In genomic region chr7:108592633-108593277, GRCh38 we compare ENCODE assay signal across 9 cellular contexts. TPM values are rescaled to one million over a fixed set of nuclear protein-coding genes. Genes with fewer than 3 reads are reported as not detected.
DNase-seq lines count a peak whose midpoint lies in the region; ATAC-seq and TF ChIP-seq lines count a peak whose summit lies in the region.
"Had no signal": no experiment of that assay in that cellular context is flagged by ENCODE, and none has a peak within 500 bp of the region (broad histone marks: within the 10 kb centered on the region; RNA-seq: fewer than 3 reads in every experiment).

No MANE protein-coding gene starts in this region.

- WGBS in prostate gland, result 26% methylated on average over 4 of the region's 4 CpGs
- WGBS in smooth muscle cell (ENCODE audit: low lambda C conversion rate), result 79% methylated on average over 4 of the region's 4 CpGs

- DNase-seq in GM23338 (ENCODE audit: low spot score) (no peak), NCI-H2227 (lab: John Stamatoyannopoulos, UW; ENCODE audit: unreplicated experiment) (peak; percentile 58), T47D (ENCODE audit: low read depth in 1 of 2, low spot score in 1 of 2) (peak; percentile 20 to 77), prostate gland (ENCODE audit: low spot score) (peak; percentile 26), smooth muscle cell (lab: John Stamatoyannopoulos, UW; ENCODE audit: unreplicated experiment) (no peak)
- DNase-seq in stimulated activated naive CD4-positive, alpha-beta T cell (lab: John Stamatoyannopoulos, UW), result no peak
- DNase-seq: activated CD4-positive, alpha-beta T cell treated with anti-CD3 and anti-CD28 coated beads for 1 hour had no signal

- H3K9ac ChIP-seq in smooth muscle cell (ENCODE audit: low read depth), result no peak overlapping the region

- H3K4me3 ChIP-seq in GM23338, result no peak overlapping the region
- H3K4me3 ChIP-seq in prostate gland, result no peak overlapping the region
- H3K4me3 ChIP-seq in smooth muscle cell, result no peak overlapping the region

- H3K27ac ChIP-seq in GM23338 (ENCODE audit: low read depth) (no peak overlapping the region), prostate gland (no peak overlapping the region), smooth muscle cell (ENCODE audit: low read depth) (no peak overlapping the region)
- H3K27ac ChIP-seq: epithelial cell of prostate had no signal

- no peaks in the 10 kb centered on the region for H3K79me2 ChIP-seq in GM23338 (replicated peaks; ENCODE audit: insufficient read depth)
- H3K79me2 ChIP-seq in smooth muscle cell (ENCODE audit: low read depth), result no peaks in the 10 kb centered on the region

- H3K9me3 Mint-ChIP-seq in GM23338, result no peaks in the 10 kb centered on the region

- H2AFZ ChIP-seq in GM23338 (no peak overlapping the region), smooth muscle cell (ENCODE audit: low read depth) (no peak overlapping the region)

- H3K36me3 Mint-ChIP-seq in GM23338 (ENCODE audit: low read depth), result no peaks in the 10 kb centered on the region

- H3K27me3 Mint-ChIP-seq in GM23338 (ENCODE audit: insufficient read depth, low read depth, poor library complexity), result peaks cover 1% of the 10 kb centered on the region

- H4K20me1 ChIP-seq in GM23338 (replicated peaks; ENCODE audit: insufficient read depth), result no peaks in the 10 kb centered on the region
- no peaks in the 10 kb centered on the region for H4K20me1 ChIP-seq in smooth muscle cell (ENCODE audit: low read depth)

- peaks cover 4% of the 10 kb centered on the region for H3K9me2 ChIP-seq in GM23338 (ENCODE audit: insufficient read depth)

- TF ChIP-seq POLR2A in prostate gland (IDR thresholded peaks at IDR 0.05), result no peak

- TF ChIP-seq CTCF in GM23338 (conservative IDR thresholded peaks at IDR 0.05; ENCODE audit: low read depth in 2 of 2) (peak; percentile 26 to 51), prostate gland (IDR thresholded peaks at IDR 0.05) (peak in 3 of 4 experiments; percentile 18 to 37 (median 30)), smooth muscle cell (IDR thresholded peaks at IDR 0.05; ENCODE audit: borderline replicate concordance, insufficient read depth, poor library complexity, severe bottlenecking) (no peak)

- in situ Hi-C loops in T47D (cut with HindIII; ENCODE audit: low pct_unique_long_range_greater_than_20kb, low sequenced_read_pairs), result no loop called here

- H3K36me3 ChIP-seq in GM23338 (ENCODE audit: insufficient read depth) (no peaks in the 10 kb centered on the region), prostate gland (no peaks in the 10 kb centered on the region), smooth muscle cell (ENCODE audit: low read depth) (no peaks in the 10 kb centered on the region)

- intact Hi-C loops in prostate gland (cut with DNase I), result no loop called here

- H3K27me3 ChIP-seq in GM23338 (ENCODE audit: insufficient read depth) (no peaks in the 10 kb centered on the region), prostate gland (replicated peaks; ENCODE audit: insufficient read depth) (no peaks in the 10 kb centered on the region), smooth muscle cell (ENCODE audit: low read depth) (no peaks in the 10 kb centered on the region)

- no peak overlapping the region for H3K4me3 Mint-ChIP-seq in GM23338

- H3K4me1 ChIP-seq in GM23338 (ENCODE audit: insufficient read depth) (peaks cover 8% of the 10 kb centered on the region; the same call in 1 of the 2 replicates), prostate gland (replicated peaks) (no peaks in the 10 kb centered on the region), smooth muscle cell (ENCODE audit: low read depth) (no peaks in the 10 kb centered on the region)

- no peaks in the 10 kb centered on the region for H3F3A ChIP-seq in GM23338 (replicated peaks; ENCODE audit: low read depth)
- H3F3A ChIP-seq in smooth muscle cell (ENCODE audit: low read depth), result no peaks in the 10 kb centered on the region

- ATAC-seq in GM23338 (no peak; the same call in 2 of the 3 replicates), GM18511 (IDR thresholded peaks at IDR 0.05; ENCODE audit: unreplicated experiment) (no peak)

- H3K9me3 ChIP-seq in prostate gland (no peaks in the 10 kb centered on the region), smooth muscle cell (replicated peaks; ENCODE audit: low read depth) (no peaks in the 10 kb centered on the region)

- no peak overlapping the region for H3K27ac Mint-ChIP-seq in GM23338

- H3K4me1 Mint-ChIP-seq in GM23338, result peaks cover 18% of the 10 kb centered on the region

- H3K4me2 ChIP-seq in GM23338 (no peak overlapping the region), smooth muscle cell (no peak overlapping the region)

TF ChIP-seq in GM23338, 12 proteins besides CTCF, POLR2A, EP300 and RAD21 (continues in another document):
- TF ChIP-seq ETS1 (IDR thresholded peaks at IDR 0.05) (no peak), ZNF331 (CRISPR knock-in tag; IDR thresholded peaks at IDR 0.05; ENCODE audit: low read depth) (no peak), ZNF462 (CRISPR knock-in tag; IDR thresholded peaks at IDR 0.05) (no peak), NANOG (IDR thresholded peaks at IDR 0.05; ENCODE audit: borderline replicate concordance) (no peak), EZH2 (IDR thresholded peaks at IDR 0.05; ENCODE audit: low read depth, unreplicated experiment) (no peak)

RNA-seq across cellular contexts. Expression of gene DNAJB9, which starts 23.1 kb away (rescaled TPM):
- 14.4 and 16.0 TPM in 2 replicates for total RNA-seq in GM23338 (2014; rRNA removed; shearing (Covaris generic))
- polyA plus RNA-seq in GM23338 (2016; fragmentation: Nextera tagmentation; extraction: Ambion mirVana) (7.3 and 8.4 TPM in 2 replicates), smooth muscle cell (40.4 and 46.1 TPM in 2 replicates)
- total RNA-seq in prostate gland (10 to 100 TPM; 27.2 to 64.0 TPM), smooth muscle cell (74.7 and 84.1 TPM in 2 replicates)

RNA-seq across cellular contexts. Expression of gene THAP5, which starts 23.2 kb away (rescaled TPM):
- 32.3 and 36.0 TPM in 2 replicates for total RNA-seq in GM23338 (2014; rRNA removed; shearing (Covaris generic))
- 15.2 and 18.2 TPM in 2 replicates for polyA plus RNA-seq in GM23338 (2016; fragmentation: Nextera tagmentation; extraction: Ambion mirVana)
- total RNA-seq in prostate gland, result 10 to 100 TPM; 21.3 to 23.4 TPM
- 32.5 and 45.0 TPM in 2 replicates for total RNA-seq in smooth muscle cell
- 8.2 and 9.4 TPM in 2 replicates for polyA plus RNA-seq in smooth muscle cell

Comparison
In these comparisons a context has a peak if more than half of its experiments do, and no peak if none do; other contexts are left out.
1. DNase-seq: peak in NCI-H2227 (single experiment), T47D (2 of 2) and prostate gland (single experiment); none in GM23338 (single experiment), stimulated activated naive CD4-positive, alpha-beta T cell (0 of 6) and smooth muscle cell (single experiment).